8 cellular contexts compared by ENCODE assay signal in the genomic region with DNA sequence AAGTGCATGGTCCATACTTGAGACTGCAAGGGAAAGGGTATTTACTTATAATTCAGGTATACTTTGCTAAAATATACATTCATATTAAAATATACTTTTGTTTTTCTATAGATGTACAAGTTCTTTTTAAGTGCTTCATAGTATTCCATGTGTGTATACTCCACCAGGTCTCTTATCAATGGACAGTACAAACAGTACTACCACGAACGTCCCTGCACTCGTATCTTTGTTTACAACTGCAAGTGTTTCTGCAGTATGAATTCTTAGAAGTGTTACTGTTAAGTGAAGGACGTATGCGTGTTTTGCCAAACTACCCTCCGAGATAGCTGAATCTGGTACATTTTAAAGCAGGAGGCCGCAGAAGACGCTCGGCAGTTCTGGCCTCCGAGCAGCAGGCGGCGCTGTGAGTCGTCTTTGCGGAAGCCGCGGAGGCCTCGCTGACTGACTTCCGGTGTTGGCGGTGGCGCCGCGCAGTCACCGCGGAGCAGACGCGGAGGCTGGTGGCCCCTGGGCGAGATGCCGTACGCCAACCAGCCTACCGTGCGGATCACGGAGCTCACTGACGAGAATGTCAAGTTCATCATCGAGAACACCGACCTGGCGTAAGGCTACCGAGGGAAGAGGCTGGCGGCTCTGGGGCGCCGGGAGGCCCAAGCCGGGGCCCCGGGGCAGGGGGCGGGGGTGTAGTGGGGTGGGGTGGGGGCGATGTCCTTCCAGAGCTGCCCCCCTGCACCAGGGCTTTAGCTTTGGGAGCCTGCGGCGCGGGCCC. TPM values are rescaled to one million over a fixed set of nuclear protein-coding genes. Genes with fewer than 3 reads are reported as not detected.
DNase-seq lines count a peak whose midpoint lies in the region; TF ChIP-seq lines count a peak whose summit lies in the region.

A gene (plus strand): TSS at position 471 of the 769 bp plus-strand sequence. CDS start 46 bp downstream, at position 517.

- intact Hi-C loops in ovary (cut with DNase I), result loop anchor here in 1 of 4 donors (10.0 kb wide), 1 partner anchor 52 kb away; no protein-coding TSS in a partner anchor

- H2AFZ ChIP-seq in MM.1S (ENCODE audit: low read length) (no peak within 1 kb of the TSS), SK-N-SH (ENCODE audit: low read depth) (no peak within 1 kb of the TSS; the same call in 1 of the 2 replicates)

- H3K79me2 ChIP-seq in MM.1S (ENCODE audit: low read length), result peaks cover 25% of the 10 kb centered on the region
- H3K79me2 ChIP-seq in SK-N-SH (ENCODE audit: insufficient read depth), result peaks cover 35% of the 10 kb centered on the region

- H3K36me3 Mint-ChIP-seq in activated naive CD4-positive, alpha-beta T cell treated with anti-CD3 and anti-CD28 coated beads, Interleukin-2, amount 50 U/mL, for 24 hours, result peaks cover 10% of the 10 kb centered on the region

- H3K27ac ChIP-seq in MM.1S (ENCODE audit: low read length) (no peak within 1 kb of the TSS), SK-N-SH (ENCODE audit: low read depth in 2 of 2, low read length in 1 of 2) (peak within 1 kb of the TSS; percentile 12 to 89; a peak in 2 of 4 replicates), ovary (peak within 1 kb of the TSS; percentile 56 to 76), thymus (ENCODE audit: low read depth) (peak within 1 kb of the TSS; percentile 57)

- POLR2A ChIA-PET in SK-N-SH (lab: Yijun Ruan, JAX), result interaction anchor here (1.0 to 3.2 kb wide), 11 partner anchors 8 to 197 kb away, joined by 3 to 17 read pairs (median 7); a partner anchor contains a TSS

- in situ Hi-C loops in HAP-1 (cut with MboI; ENCODE audit: low sequenced_read_pairs), result no loop called here

- peak; percentile 92 for TF ChIP-seq POLR2A in ovary (IDR thresholded peaks at IDR 0.05)

- H3K4me1 ChIP-seq in HAP-1 (no peaks in the 10 kb centered on the region), MM.1S (ENCODE audit: low read length) (peaks cover 5% of the 10 kb centered on the region), SK-N-SH (ENCODE audit: control insufficient read depth in 1 of 2, insufficient read depth in 2 of 2, low read depth in 1 of 2, low read length in 1 of 2) (peaks cover 8 to 13% of the 10 kb centered on the region in 2 experiments; a peak in 1 of 4 replicates), ovary (ENCODE audit: insufficient read depth) (peaks cover 11% of the 10 kb centered on the region), thymus (ENCODE audit: control insufficient read depth, insufficient read depth, low read length) (peaks cover 10% of the 10 kb centered on the region)

- DNase-seq in GM04504 (ENCODE audit: low read depth) (peak; percentile 57), HAP-1 (ENCODE audit: low spot score in 2 of 2) (peak; percentile 74 to 92), MM.1S (peak; percentile 90), SK-N-SH (peak; percentile 92), glomerular visceral epithelial cell (ENCODE audit: extremely low spot score) (peak; percentile 84), ovary (peak; percentile 82 to 92 (median 87))

- H3K4me2 ChIP-seq in MM.1S (ENCODE audit: low read depth, low read length), result peak within 1 kb of the TSS; percentile 97
- H3K4me2 ChIP-seq in SK-N-SH, result peak within 1 kb of the TSS; percentile 95

- H3F3A ChIP-seq in MM.1S (ENCODE audit: insufficient read depth, low read length), result peaks cover 9% of the 10 kb centered on the region; the same call in 1 of the 2 replicates
- peaks cover 8% of the 10 kb centered on the region for H3F3A ChIP-seq in SK-N-SH (replicated peaks; ENCODE audit: insufficient read depth)

- H3K9ac ChIP-seq in MM.1S (ENCODE audit: low read length) (peak within 1 kb of the TSS; percentile 74), SK-N-SH (peak within 1 kb of the TSS; percentile 74)

- H4K20me1 ChIP-seq in MM.1S (ENCODE audit: insufficient read depth, low read length) (no peaks in the 10 kb centered on the region), SK-N-SH (ENCODE audit: insufficient read depth) (no peaks in the 10 kb centered on the region)

- TF ChIP-seq RAD21 in SK-N-SH (IDR thresholded peaks at IDR 0.05; ENCODE audit: low read length), result peak; percentile 49

- no peaks in the 10 kb centered on the region for H3K9me3 Mint-ChIP-seq in activated naive CD4-positive, alpha-beta T cell treated with anti-CD3 and anti-CD28 coated beads, Interleukin-2, amount 50 U/mL, for 24 hours

- H3K9me3 ChIP-seq in HAP-1 (no peaks in the 10 kb centered on the region), MM.1S (replicated peaks; ENCODE audit: insufficient read depth, low read length) (no peaks in the 10 kb centered on the region), SK-N-SH (no peaks in the 10 kb centered on the region), ovary (no peaks in the 10 kb centered on the region), thymus (ENCODE audit: control insufficient read depth) (no peaks in the 10 kb centered on the region)

- 2% methylated on average over 21 of the region's 47 CpGs for WGBS in SK-N-SH (ENCODE audit: low lambda C conversion rate)
- WGBS in ovary, 3 donors, result 0 to 1% (median 1%) methylated on average over 44 to 47 of the region's 47 CpGs
- WGBS in thymus, result 4% methylated on average over 47 of the region's 47 CpGs

- peak; percentile 92 for TF ChIP-seq CTCF in MM.1S (IDR thresholded peaks at IDR 0.05; ENCODE audit: low read length)
- TF ChIP-seq CTCF in SK-N-SH (IDR thresholded peaks at IDR 0.05), result peak; percentile 85
- TF ChIP-seq CTCF in ovary (IDR thresholded peaks at IDR 0.05), result peak; percentile 91 to 96 (median 94)

- H3K4me3 Mint-ChIP-seq in activated naive CD4-positive, alpha-beta T cell treated with anti-CD3 and anti-CD28 coated beads, Interleukin-2, amount 50 U/mL, for 24 hours, result peak within 1 kb of the TSS; percentile 99

- H3K27me3 ChIP-seq in HAP-1 (ENCODE audit: low read depth) (no peaks in the 10 kb centered on the region), MM.1S (replicated peaks; ENCODE audit: insufficient read depth, low read length) (no peaks in the 10 kb centered on the region), SK-N-SH (ENCODE audit: insufficient read depth) (no peaks in the 10 kb centered on the region), ovary (no peaks in the 10 kb centered on the region), thymus (ENCODE audit: control insufficient read depth, insufficient read depth) (no peaks in the 10 kb centered on the region)

- H3K36me3 ChIP-seq in HAP-1 (replicated peaks), result peaks cover 51% of the 10 kb centered on the region
- H3K36me3 ChIP-seq in MM.1S (replicated peaks; ENCODE audit: insufficient read depth, low read length), result peaks cover 9% of the 10 kb centered on the region; the same call in 1 of the 2 replicates
- H3K36me3 ChIP-seq in SK-N-SH (replicated peaks in 1 of 2; ENCODE audit: control insufficient read depth in 1 of 2, insufficient read depth in 2 of 2, low read length in 1 of 2), result peaks cover 32 to 61% of the 10 kb centered on the region in 2 experiments
- no peaks in the 10 kb centered on the region for H3K36me3 ChIP-seq in ovary
- peaks cover 54% of the 10 kb centered on the region for H3K36me3 ChIP-seq in thymus (ENCODE audit: control insufficient read depth, insufficient read depth)

- H3K27me3 Mint-ChIP-seq in activated naive CD4-positive, alpha-beta T cell treated with anti-CD3 and anti-CD28 coated beads, Interleukin-2, amount 50 U/mL, for 24 hours, result no peaks in the 10 kb centered on the region

- H3K4me1 Mint-ChIP-seq in activated naive CD4-positive, alpha-beta T cell treated with anti-CD3 and anti-CD28 coated beads, Interleukin-2, amount 50 U/mL, for 24 hours, result peaks cover 25% of the 10 kb centered on the region

- H3K9me2 ChIP-seq in MM.1S (replicated peaks; ENCODE audit: insufficient read depth, low read length) (no peaks in the 10 kb centered on the region), SK-N-SH (no peaks in the 10 kb centered on the region)

- H3K4me3 ChIP-seq in HAP-1, result peak within 1 kb of the TSS; percentile 65
- H3K4me3 ChIP-seq in MM.1S (ENCODE audit: low read length), result peak within 1 kb of the TSS; percentile 97
- peak within 1 kb of the TSS; percentile 72 to 97 for H3K4me3 ChIP-seq in SK-N-SH (ENCODE audit: low read depth in 2 of 2, low read length in 1 of 2)
- peak within 1 kb of the TSS; percentile 99 for H3K4me3 ChIP-seq in ovary
- peak within 1 kb of the TSS; percentile 86 for H3K4me3 ChIP-seq in thymus (ENCODE audit: low read length)

- TF ChIP-seq EP300 in SK-N-SH (IDR thresholded peaks at IDR 0.05; ENCODE audit: borderline replicate concordance in 1 of 2, low read depth in 1 of 2, low read length in 1 of 2) (no peak; a peak in 1 of 4 replicates), ovary (IDR thresholded peaks at IDR 0.05) (no peak)

- CTCF ChIA-PET in SK-N-SH (lab: Yijun Ruan, JAX), result interaction anchor here (0.6 to 13.6 kb wide), 31 partner anchors 8 to 761 kb away, joined by 3 to 218 read pairs (median 5); a partner anchor contains a TSS

- peak within 1 kb of the TSS; percentile 100 for H3K27ac Mint-ChIP-seq in activated naive CD4-positive, alpha-beta T cell treated with anti-CD3 and anti-CD28 coated beads, Interleukin-2, amount 50 U/mL, for 24 hours

TF ChIP-seq in SK-N-SH, 30 proteins besides CTCF, POLR2A, EP300 and RAD21 (continues in another document):
- TF ChIP-seq, protein P1, sequence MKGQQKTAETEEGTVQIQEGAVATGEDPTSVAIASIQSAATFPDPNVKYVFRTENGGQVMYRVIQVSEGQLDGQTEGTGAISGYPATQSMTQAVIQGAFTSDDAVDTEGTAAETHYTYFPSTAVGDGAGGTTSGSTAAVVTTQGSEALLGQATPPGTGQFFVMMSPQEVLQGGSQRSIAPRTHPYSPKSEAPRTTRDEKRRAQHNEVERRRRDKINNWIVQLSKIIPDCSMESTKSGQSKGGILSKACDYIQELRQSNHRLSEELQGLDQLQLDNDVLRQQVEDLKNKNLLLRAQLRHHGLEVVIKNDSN (IDR thresholded peaks at IDR 0.05; ENCODE audit: borderline replicate concordance, low read depth), result no peak
- TF ChIP-seq ELF1 (IDR thresholded peaks at IDR 0.05) (peak; percentile 93), RFX5 (IDR thresholded peaks at IDR 0.05; ENCODE audit: low read length) (no peak), TAF1 (IDR thresholded peaks at IDR 0.05; ENCODE audit: borderline replicate concordance, low read depth, low read length) (peak; percentile 99), POLR2AphosphoS5 (IDR thresholded peaks at IDR 0.05; ENCODE audit: low read depth, low read length) (peak; percentile 98), SIN3A (IDR thresholded peaks at IDR 0.05; ENCODE audit: borderline replicate concordance, low read depth, low read length) (peak; percentile 39; the same call in 1 of the 2 replicates)

RNA-seq across cellular contexts. Expression of the gene that starts here (rescaled TPM):
- 160 and 178 TPM in 2 replicates for polyA plus RNA-seq in SK-N-SH (2012; rRNA removed)
- polyA plus RNA-seq in SK-N-SH (2012; cell fraction: cytosol; rRNA removed), result 117 and 162 TPM in 2 replicates
- 98.6 and 138 TPM in 2 replicates for polyA plus RNA-seq in SK-N-SH (2012; cell fraction: nucleus; rRNA removed)
- total RNA-seq in ovary, result 10 to 100 TPM; 54.9 to 96.9 (median 65.8) TPM
- polyA plus RNA-seq in ovary, result 10 to 100 TPM; 70.5 to 74.1 TPM
- 56.5 TPM for polyA plus RNA-seq in thymus
